ENCODE assay signal across 1 cellular context in genomic region chr9:83266618-83267543, GRCh38.
TF ChIP-seq lines count a peak whose summit lies in the region.

No MANE protein-coding gene starts in this region.

TF ChIP-seq in GM23338, 12 proteins besides CTCF, POLR2A, EP300 and RAD21 (continued from another document):
- TF ChIP-seq REST (IDR thresholded peaks at IDR 0.05; ENCODE audit: unreplicated experiment) (no peak), STAT1 (IDR thresholded peaks at IDR 0.05; ENCODE audit: unreplicated experiment) (no peak), EZH2 (IDR thresholded peaks at IDR 0.05; ENCODE audit: low read depth, unreplicated experiment) (no peak), POLR2AphosphoS5 (IDR thresholded peaks at IDR 0.05; ENCODE audit: low read depth) (no peak), ZNF114 (CRISPR knock-in tag; IDR thresholded peaks at IDR 0.05) (no peak), JUNB (IDR thresholded peaks at IDR 0.05; ENCODE audit: unreplicated experiment) (no peak), CREB1 (CRISPR knock-in tag; IDR thresholded peaks at IDR 0.05; ENCODE audit: low read depth) (no peak), ZNF331 (CRISPR knock-in tag; IDR thresholded peaks at IDR 0.05; ENCODE audit: low read depth) (no peak), ETS1 (IDR thresholded peaks at IDR 0.05) (no peak)
